ENCODE assay signal across 2 cellular contexts in genomic region chr19:1417145-1417544, GRCh38.
TF ChIP-seq lines count a peak whose summit lies in the region.

No MANE protein-coding gene starts in this region.

TF ChIP-seq in HEK293, 187 proteins besides CTCF, POLR2A, EP300 and RAD21:
- TF ChIP-seq HIC1 (tag by site-specific recombination; IDR thresholded peaks at IDR 0.05) (no peak), GLIS1 (tag by site-specific recombination; IDR thresholded peaks at IDR 0.05) (no peak), EGR2 (tag by site-specific recombination; IDR thresholded peaks at IDR 0.05; ENCODE audit: low read depth) (0 out of 2 replicates have a peak, but pooled peaks have one; percentile 12), ZNF404 (tag by site-specific recombination; IDR thresholded peaks at IDR 0.05) (no peak), ZFHX2 (tag by site-specific recombination; conservative IDR thresholded peaks at IDR 0.05) (no peak)
TF ChIP-seq in HEK293: peak in this region for 1.

TF ChIP-seq in H1, 55 proteins besides CTCF, POLR2A, EP300 and RAD21:
- TF ChIP-seq RBBP5 (IDR thresholded peaks at IDR 0.05; ENCODE audit: borderline replicate concordance, low read depth, low read length) (no peak), RNF2 (IDR thresholded peaks at IDR 0.05; ENCODE audit: borderline replicate concordance, low read depth, low read length, missing control alignments, poor library complexity, severe bottlenecking) (no peak), ATF3 (IDR thresholded peaks at IDR 0.05; ENCODE audit: insufficient read depth, low read depth, low read length) (no peak), SRF (IDR thresholded peaks at IDR 0.05; ENCODE audit: low read depth, low read length) (no peak), JUN (IDR thresholded peaks at IDR 0.05; ENCODE audit: low read depth, low read length) (no peak), E2F6 (IDR thresholded peaks at IDR 0.05) (no peak), SIN3A (conservative IDR thresholded peaks at IDR 0.05 in 1 of 2, IDR thresholded peaks at IDR 0.05 in 1 of 2; ENCODE audit: low read depth in 1 of 2, low read length in 2 of 2) (no peak), TEAD4 (IDR thresholded peaks at IDR 0.05; ENCODE audit: low read depth, low read length) (no peak), CBX5 (IDR thresholded peaks at IDR 0.05; ENCODE audit: low read depth, low read length) (no peak)
TF ChIP-seq in H1: peak in this region for 0.
